ENCODE assay signal across 9 cellular contexts in genomic region chr10:100993986-100994708, GRCh38. TPM values are rescaled to one million over a fixed set of nuclear protein-coding genes. Genes with fewer than 3 reads are reported as not detected.
DNase-seq lines count a peak whose midpoint lies in the region; ATAC-seq and TF ChIP-seq lines count a peak whose summit lies in the region.
"Had no signal": no experiment of that assay in that cellular context is flagged by ENCODE, and none has a peak within 500 bp of the region (broad histone marks: within the 10 kb centered on the region; RNA-seq: fewer than 3 reads in every experiment).

No MANE protein-coding gene starts in this region.

- TF ChIP-seq CTCF in LNCAP (IDR thresholded peaks at IDR 0.05) (peak; percentile 43), coronary artery (IDR thresholded peaks at IDR 0.05) (peak; percentile 68), ovary (IDR thresholded peaks at IDR 0.05) (peak; percentile 33 to 75 (median 54))

- WGBS in ovary, 3 donors: 43 to 52% (median 45%) methylated on average over 10 of the region's 10 CpGs

- H3K27me3 Mint-ChIP-seq in activated T-helper 2 cell treated with anti-CD3 and anti-CD28 coated beads, Interferon-gamma antibody, Interleukin-2, Interleukin-4, amounts not matched to agents 10 μg/mL and 5 μg/mL and 100 μg/mL, durations not matched to agents 14 hours and 24 hours and 36 hours (ENCODE audit: low read depth): no peaks in the 10 kb centered on the region

- TF ChIP-seq EP300 in ovary (IDR thresholded peaks at IDR 0.05): no peak

- H3K4me3 ChIP-seq in coronary artery: no peak overlapping the region
- no peak overlapping the region for H3K4me3 ChIP-seq in ovary
- H3K4me3 ChIP-seq: SJCRH30 had no signal

- H3K36me3 Mint-ChIP-seq in activated T-helper 2 cell treated with anti-CD3 and anti-CD28 coated beads, Interferon-gamma antibody, Interleukin-2, Interleukin-4, amounts not matched to agents 10 μg/mL and 5 μg/mL and 100 μg/mL, durations not matched to agents 14 hours and 24 hours and 36 hours (ENCODE audit: low read depth): peaks cover 50% of the 10 kb centered on the region

- H3K27me3 ChIP-seq in ovary: no peaks in the 10 kb centered on the region
- H3K27me3 ChIP-seq: SJCRH30 had no signal

- peaks cover 10% of the 10 kb centered on the region for H3K4me1 ChIP-seq in ovary (ENCODE audit: insufficient read depth)

- no peak for ATAC-seq in GM18861 (IDR thresholded peaks at IDR 0.05; ENCODE audit: unreplicated experiment)
- no peak for ATAC-seq in GM18868 (IDR thresholded peaks at IDR 0.05; ENCODE audit: unreplicated experiment)

- H3K4me3 Mint-ChIP-seq in activated T-helper 2 cell treated with anti-CD3 and anti-CD28 coated beads, Interferon-gamma antibody, Interleukin-2, Interleukin-4, amounts not matched to agents 10 μg/mL and 5 μg/mL and 100 μg/mL, durations not matched to agents 14 hours and 24 hours and 36 hours (ENCODE audit: low read depth): no peak overlapping the region

- H3K9me3 ChIP-seq in ovary: no peaks in the 10 kb centered on the region
- H3K9me3 ChIP-seq: SJCRH30 had no signal

- H3K27ac ChIP-seq in coronary artery: no peak overlapping the region
- no peak overlapping the region for H3K27ac ChIP-seq in ovary
- H3K27ac ChIP-seq: SJCRH30 had no signal

- DNase-seq in DMS114 treated with DMSO at 0.1 percent for 48 hours (lab: John Stamatoyannopoulos, UW; ENCODE audit: unreplicated experiment): peak; percentile 60
- DNase-seq in coronary artery (ENCODE audit: low spot score): no peak
- DNase-seq in ovary: peak in 1 of 5 donors; percentile 37
- no peak for DNase-seq in NCI-H524 treated with DMSO at 0.1 percent for 48 hours (lab: John Stamatoyannopoulos, UW)
- DNase-seq in activated T-helper 2 cell treated with anti-CD3 and anti-CD28 coated beads, Interferon-gamma antibody, Interleukin-2, Interleukin-4, amounts not matched to agents 10 μg/mL and 5 μg/mL and 100 μg/mL, durations not matched to agents 14 hours and 24 hours and 36 hours (ENCODE audit: low spot score): no peak

- TF ChIP-seq POLR2A in ovary (IDR thresholded peaks at IDR 0.05): no peak

- H3K4me1 Mint-ChIP-seq in activated T-helper 2 cell treated with anti-CD3 and anti-CD28 coated beads, Interferon-gamma antibody, Interleukin-2, Interleukin-4, amounts not matched to agents 10 μg/mL and 5 μg/mL and 100 μg/mL, durations not matched to agents 14 hours and 24 hours and 36 hours (ENCODE audit: low read depth): peaks cover 20% of the 10 kb centered on the region

- intact Hi-C loops in ovary (cut with DNase I): loop anchor here (2.0 kb wide), 1 partner anchor 19 kb away; no protein-coding TSS in a partner anchor
- intact Hi-C loops in activated T-helper 2 cell treated with anti-CD3 and anti-CD28 coated beads, Interferon-gamma antibody, Interleukin-2, Interleukin-4, amounts not matched to agents 10 μg/mL and 5 μg/mL and 100 μg/mL, durations not matched to agents 14 hours and 24 hours and 36 hours (cut with micrococcal nuclease): no loop called here

- H3K27ac Mint-ChIP-seq in activated T-helper 2 cell treated with anti-CD3 and anti-CD28 coated beads, Interferon-gamma antibody, Interleukin-2, Interleukin-4, amounts not matched to agents 10 μg/mL and 5 μg/mL and 100 μg/mL, durations not matched to agents 14 hours and 24 hours and 36 hours: no peak overlapping the region

- H3K9me3 Mint-ChIP-seq in activated T-helper 2 cell treated with anti-CD3 and anti-CD28 coated beads, Interferon-gamma antibody, Interleukin-2, Interleukin-4, amounts not matched to agents 10 μg/mL and 5 μg/mL and 100 μg/mL, durations not matched to agents 14 hours and 24 hours and 36 hours: no peaks in the 10 kb centered on the region

- no peaks in the 10 kb centered on the region for H3K36me3 ChIP-seq in ovary

RNA-seq across cellular contexts. Expression of gene LZTS2, which starts 5.5 kb away (rescaled TPM):
- total RNA-seq in ovary: 100 to 1,000 TPM in 2 of 7 donors, 10 to 100 TPM in 5; 60.6 to 121 (median 77.4) TPM
- polyA plus RNA-seq in ovary: 10 to 100 TPM in 1 of 2 donors, 1 to 10 TPM in 1; 9.4 to 93.9 TPM
- 19.2 and 22.2 TPM in 2 replicates for total RNA-seq in activated T-helper 2 cell treated with anti-CD3 and anti-CD28 coated beads, Interferon-gamma antibody, Interleukin-2, Interleukin-4, amounts not matched to agents 10 μg/mL and 5 μg/mL and 100 μg/mL, durations not matched to agents 14 hours and 24 hours and 36 hours

RNA-seq across cellular contexts. Expression of gene TWNK, which starts 6.8 kb away (rescaled TPM):
- 10 to 100 TPM in 4 of 7 donors, 1 to 10 TPM in 3; 2.4 to 13.9 (median 10.7) TPM for total RNA-seq in ovary
- polyA plus RNA-seq in ovary: 10 to 100 TPM in 1 of 2 donors, 1 to 10 TPM in 1; 5.3 to 12.5 TPM
- total RNA-seq in activated T-helper 2 cell treated with anti-CD3 and anti-CD28 coated beads, Interferon-gamma antibody, Interleukin-2, Interleukin-4, amounts not matched to agents 10 μg/mL and 5 μg/mL and 100 μg/mL, durations not matched to agents 14 hours and 24 hours and 36 hours: 25.9 and 27.2 TPM in 2 replicates

RNA-seq across cellular contexts. Expression of gene MRPL43, which starts 6.8 kb away (rescaled TPM):
- total RNA-seq in ovary: 100 to 1,000 TPM in 1 of 7 donors, 10 to 100 TPM in 6; 68.2 to 113 (median 83.3) TPM
- 100 to 1,000 TPM in 1 of 2 donors, 10 to 100 TPM in 1; 56.6 to 126 TPM for polyA plus RNA-seq in ovary
- 62.7 TPM in 2 replicates for total RNA-seq in activated T-helper 2 cell treated with anti-CD3 and anti-CD28 coated beads, Interferon-gamma antibody, Interleukin-2, Interleukin-4, amounts not matched to agents 10 μg/mL and 5 μg/mL and 100 μg/mL, durations not matched to agents 14 hours and 24 hours and 36 hours

RNA-seq across cellular contexts. Expression of gene SEMA4G, which starts 24.8 kb away (rescaled TPM):
- total RNA-seq in ovary: 10 to 100 TPM in 5 of 7 donors, 1 to 10 TPM in 2; 5.9 to 24.9 (median 13.1) TPM
- polyA plus RNA-seq in ovary: 10 to 100 TPM in 1 of 2 donors, 1 to 10 TPM in 1; 9.1 to 25.5 TPM
- total RNA-seq in activated T-helper 2 cell treated with anti-CD3 and anti-CD28 coated beads, Interferon-gamma antibody, Interleukin-2, Interleukin-4, amounts not matched to agents 10 μg/mL and 5 μg/mL and 100 μg/mL, durations not matched to agents 14 hours and 24 hours and 36 hours: 1.3 and 1.6 TPM in 2 replicates

RNA-seq across cellular contexts. Expression of gene PDZD7, which starts 36.8 kb away (rescaled TPM):
- total RNA-seq in ovary: 1 to 10 TPM in 2 of 7 donors, under 1 TPM in 5; 0.56 to 1.2 (median 0.74) TPM
- polyA plus RNA-seq in ovary: under 1 TPM; 0.07 to 0.44 TPM
- total RNA-seq in activated T-helper 2 cell treated with anti-CD3 and anti-CD28 coated beads, Interferon-gamma antibody, Interleukin-2, Interleukin-4, amounts not matched to agents 10 μg/mL and 5 μg/mL and 100 μg/mL, durations not matched to agents 14 hours and 24 hours and 36 hours: 0.53 and 0.64 TPM in 2 replicates
